Comparison of ENCODE assay signal across 20 cellular contexts in the genomic region with DNA sequence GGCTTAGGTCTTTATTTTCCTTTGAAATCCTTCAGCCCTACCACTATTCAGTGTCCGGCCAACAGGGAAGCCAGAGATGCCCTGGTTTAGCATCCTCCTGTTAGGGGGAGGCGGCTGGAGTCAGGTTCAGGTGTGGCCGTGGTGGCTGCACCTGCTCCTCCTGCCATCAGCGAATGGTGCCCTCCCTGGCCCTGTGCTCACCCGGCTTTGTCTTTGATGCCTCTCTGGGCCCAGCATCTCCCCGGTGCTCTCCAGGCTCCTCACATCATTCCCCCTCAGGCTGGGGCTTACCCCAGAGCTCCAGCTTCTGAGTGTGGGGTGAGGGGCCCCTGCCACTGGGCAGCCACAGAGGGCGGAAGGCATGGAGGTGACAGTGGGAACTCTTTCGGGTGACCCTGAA.
"Had no signal": no experiment of that assay in that cellular context is flagged by ENCODE, and none has a peak within 500 bp of the region (broad histone marks: within the 10 kb centered on the region; RNA-seq: fewer than 3 reads in every experiment).

No MANE protein-coding gene starts in this region.

- FAIRE-seq: frontal cortex, pancreas had no signal

- DNase-seq: cortex of kidney; effector memory CD8-positive, alpha-beta T cell; hypothalamus; immature natural killer cell; islet precursor cell; mesenchymal stem cell; mucosa of descending colon; naive B cell; nephron progenitor cell; occipital lobe; pancreas; sigmoid colon; stimulated activated CD4-positive, alpha-beta T cell treated with anti-CD3 and anti-CD28 coated beads, Interleukin-2, amount 100 ng/mL, for 24 hours; stimulated activated CD4-positive, alpha-beta T cell treated with anti-CD3 and anti-CD28 coated beads, Interleukin-4, amount 100 ng/mL, for 24 hours; stimulated activated naive CD4-positive, alpha-beta T cell treated with Interleukin-2 at 50 U/mL for 16 hours; stomach; thyroid gland; trophoblast cell had no signal

- ATAC-seq: effector memory CD8-positive, alpha-beta T cell; mucosa of descending colon; pancreas; stimulated activated effector memory CD8-positive, alpha-beta T cell treated with anti-CD3 and anti-CD28 coated beads, Interleukin-12 subunit alpha, Interleukin-12 subunit beta, amount 100 ng/mL, for 72 hours had no signal
